Comparison of ENCODE assay signal across 8 cellular contexts in genomic region chr3:122681294-122682015, GRCh38. TPM values are rescaled to one million over a fixed set of nuclear protein-coding genes. Genes with fewer than 3 reads are reported as not detected.
DNase-seq lines count a peak whose midpoint lies in the region; ATAC-seq, FAIRE-seq and TF ChIP-seq lines count a peak whose summit lies in the region.

No MANE protein-coding gene starts in this region.

- no TSS peak for BruUV-seq in endothelial cell of umbilical vein (replicated peaks; lab: Mats Ljungman, UMichigan)

- peak; percentile 68 for FAIRE-seq in endothelial cell of umbilical vein (lab: Jason Lieb, UNC)

- no peaks in the 10 kb centered on the region for H3K9me3 ChIP-seq in CD8-positive, alpha-beta T cell (ENCODE audit: low read length)
- H3K9me3 ChIP-seq in OCI-LY3 (ENCODE audit: insufficient read depth, low read length): no peaks in the 10 kb centered on the region
- H3K9me3 ChIP-seq in endothelial cell of umbilical vein (replicated peaks; ENCODE audit: control insufficient read depth, insufficient read depth, low read length): no peaks in the 10 kb centered on the region
- H3K9me3 ChIP-seq in neuron (ENCODE audit: low read length): no peaks in the 10 kb centered on the region

- CTCF ChIA-PET in CD8-positive, alpha-beta T cell (lab: Charles Lee): interaction anchor here (6.9 kb wide), 1 partner anchor 121 kb away, joined by 184 read pairs; the partner anchor contains the start of genes DTX3L and PARP9
- CTCF ChIA-PET in endothelial cell of umbilical vein (lab: Charles Lee): interaction anchor here (0.9 to 5.5 kb wide), 5 partner anchors 16 to 297 kb away, joined by 3 to 129 read pairs (median 24); partner anchors contain the start of genes DTX3L, FAM162A and PARP9

- no peak for ATAC-seq in CD8-positive, alpha-beta T cell
- ATAC-seq in omental fat pad (ENCODE audit: low FRiP score) (no peak), GM18519 (IDR thresholded peaks at IDR 0.05; ENCODE audit: low FRiP score, unreplicated experiment) (no peak)

- TF ChIP-seq CTCF in CD8-positive, alpha-beta T cell (IDR thresholded peaks at IDR 0.05): no peak
- TF ChIP-seq CTCF in OCI-LY3 (IDR thresholded peaks at IDR 0.05; ENCODE audit: low read depth, low read length) (no peak), endothelial cell of umbilical vein (IDR thresholded peaks at IDR 0.05; ENCODE audit: extremely low read depth in 1 of 2, insufficient read depth in 1 of 2, low read depth in 1 of 2, low read length in 2 of 2) (no peak), omental fat pad (IDR thresholded peaks at IDR 0.05) (no peak)

- peak in 1 of 7 experiments; percentile 51 for DNase-seq in CD8-positive, alpha-beta T cell
- DNase-seq in endothelial cell of umbilical vein (ENCODE audit: low read depth, low spot score): peak; percentile 36
- DNase-seq in NCI-H1694 (lab: John Stamatoyannopoulos, UW): no peak
- no peak for DNase-seq in omental fat pad (ENCODE audit: low spot score)
- DNase-seq in NCI-H82 treated with DMSO at 0.1 percent for 48 hours (lab: John Stamatoyannopoulos, UW; ENCODE audit: unreplicated experiment): no peak

- H3K27ac Mint-ChIP-seq in CD8-positive, alpha-beta T cell: peak overlapping the region; percentile 99

- TF ChIP-seq POLR2A in endothelial cell of umbilical vein (IDR thresholded peaks at IDR 0.05; ENCODE audit: low read depth, low read length): no peak

- POLR2A ChIA-PET in CD8-positive, alpha-beta T cell (lab: Charles Lee): interaction anchor here (2.1 to 3.9 kb wide), 3 partner anchors 112 to 297 kb away, joined by 6 to 27 read pairs (median 12); partner anchors contain the start of genes DTX3L, FAM162A, HSPBAP1 and PARP9
- POLR2A ChIA-PET in endothelial cell of umbilical vein (lab: Charles Lee): interaction anchor here (1.2 kb wide), 1 partner anchor 265 kb away, joined by 3 read pairs; the partner anchor contains the start of gene WDR5B

- peak overlapping the region; percentile 94 for H3K9ac ChIP-seq in OCI-LY3 (ENCODE audit: low read length)
- peak overlapping the region; percentile 77 for H3K9ac ChIP-seq in endothelial cell of umbilical vein (replicated peaks; ENCODE audit: extremely low read depth, insufficient read depth, low read length)

- H3K36me3 Mint-ChIP-seq in CD8-positive, alpha-beta T cell: peaks cover 27% of the 10 kb centered on the region

- no peaks in the 10 kb centered on the region for H3K9me3 Mint-ChIP-seq in CD8-positive, alpha-beta T cell

- H3K4me1 ChIP-seq in CD8-positive, alpha-beta T cell (ENCODE audit: insufficient read depth, low read length): peaks cover 31% of the 10 kb centered on the region
- H3K4me1 ChIP-seq in OCI-LY3 (ENCODE audit: low read length): peaks cover 43% of the 10 kb centered on the region
- H3K4me1 ChIP-seq in endothelial cell of umbilical vein (ENCODE audit: control insufficient read depth, extremely low read depth, insufficient read depth, low read length): peaks cover 20% of the 10 kb centered on the region
- peaks cover 4% of the 10 kb centered on the region for H3K4me1 ChIP-seq in neuron (ENCODE audit: insufficient read depth, low read length)

- H2AFZ ChIP-seq in OCI-LY3 (ENCODE audit: low read depth, low read length): 0 out of 2 replicates have a peak overlapping the region, but pooled peaks have one; percentile 13
- H2AFZ ChIP-seq in endothelial cell of umbilical vein (ENCODE audit: low read depth, low read length): peak overlapping the region; percentile 49
- H2AFZ ChIP-seq in neuron (ENCODE audit: low read depth, low read length): no peak overlapping the region

- dilution Hi-C loops in endothelial cell of umbilical vein (cut with MboI; ENCODE audit: extremely low pct_ligation_motif_present, low sequenced_read_pairs): no loop called here

- H3K9me1 ChIP-seq in endothelial cell of umbilical vein (replicated peaks; ENCODE audit: control insufficient read depth, extremely low read depth, insufficient read depth, low read length): no peaks in the 10 kb centered on the region

- peaks cover 5% of the 10 kb centered on the region for H3K36me3 ChIP-seq in CD8-positive, alpha-beta T cell (ENCODE audit: insufficient read depth, low read length)
- H3K36me3 ChIP-seq in OCI-LY3 (replicated peaks; ENCODE audit: low read depth, low read length): peaks cover 23% of the 10 kb centered on the region
- no peaks in the 10 kb centered on the region for H3K36me3 ChIP-seq in endothelial cell of umbilical vein (ENCODE audit: control insufficient read depth in 2 of 2, extremely low read depth in 1 of 2, insufficient read depth in 2 of 2, low read length in 2 of 2)
- no peaks in the 10 kb centered on the region for H3K36me3 ChIP-seq in neuron (ENCODE audit: insufficient read depth, low read length)

- H4K20me1 ChIP-seq in OCI-LY3 (ENCODE audit: insufficient read depth, low read length) (peaks cover 16% of the 10 kb centered on the region), endothelial cell of umbilical vein (replicated peaks; ENCODE audit: control insufficient read depth, extremely low read depth, insufficient read depth, low read length) (no peaks in the 10 kb centered on the region)

- H3K4me2 ChIP-seq in OCI-LY3 (ENCODE audit: low read length) (peak overlapping the region; percentile 92), endothelial cell of umbilical vein (ENCODE audit: insufficient read depth, low read length) (peak overlapping the region; percentile 37)

- intact Hi-C loops in CD8-positive, alpha-beta T cell (cut with DNase I, micrococcal nuclease): loop anchor here (2.0 to 10.0 kb wide), 10 partner anchors 111 to 1027 kb away; partner anchors contain the start of genes EAF2 (in 1 of the 2), GOLGB1 (in 1 of the 2), HCLS1 (in 1 of the 2) and HSPBAP1 (in 1 of the 2)
- intact Hi-C loops in endothelial cell of umbilical vein (cut with micrococcal nuclease): loop anchor here (2.0 to 5.0 kb wide), 2 partner anchors 297 to 346 kb away; partner anchors contain the start of genes FAM162A and SEMA5B

- peak overlapping the region; percentile 95 for H3K27ac ChIP-seq in CD8-positive, alpha-beta T cell (ENCODE audit: low read depth, low read length)
- H3K27ac ChIP-seq in OCI-LY3 (ENCODE audit: low read length): peak overlapping the region; percentile 93
- H3K27ac ChIP-seq in endothelial cell of umbilical vein (ENCODE audit: insufficient read depth, low read depth, low read length): no peak overlapping the region

- H3K27me3 ChIP-seq in CD8-positive, alpha-beta T cell (ENCODE audit: insufficient read depth, low read length): no peaks in the 10 kb centered on the region
- H3K27me3 ChIP-seq in OCI-LY3 (ENCODE audit: low read depth, low read length): no peaks in the 10 kb centered on the region
- no peaks in the 10 kb centered on the region for H3K27me3 ChIP-seq in endothelial cell of umbilical vein (ENCODE audit: control insufficient read depth in 2 of 2, insufficient read depth in 2 of 2, low read length in 2 of 2)
- peaks cover 5% of the 10 kb centered on the region for H3K27me3 ChIP-seq in neuron (ENCODE audit: insufficient read depth, low read length)

- no peaks in the 10 kb centered on the region for H3K27me3 Mint-ChIP-seq in CD8-positive, alpha-beta T cell (ENCODE audit: low read depth)

- H3K4me3 ChIP-seq in CD8-positive, alpha-beta T cell (ENCODE audit: low read depth, low read length): peak overlapping the region; percentile 88
- H3K4me3 ChIP-seq in OCI-LY3 (ENCODE audit: low read length): peak overlapping the region; percentile 91
- peak overlapping the region; percentile 5 to 93 (median 58) for H3K4me3 ChIP-seq in endothelial cell of umbilical vein (replicated peaks in 1 of 3; ENCODE audit: insufficient read depth in 1 of 3, low read depth in 1 of 3, low read length in 3 of 3)
- peak overlapping the region; percentile 49 for H3K4me3 ChIP-seq in neuron (ENCODE audit: low read length)

- peak overlapping the region; percentile 93 for H3K4me3 Mint-ChIP-seq in CD8-positive, alpha-beta T cell

- peaks cover 53% of the 10 kb centered on the region for H3K4me1 Mint-ChIP-seq in CD8-positive, alpha-beta T cell (ENCODE audit: low read depth)

- H3K79me2 ChIP-seq in OCI-LY3 (ENCODE audit: low read length): peaks cover 56% of the 10 kb centered on the region
- H3K79me2 ChIP-seq in endothelial cell of umbilical vein (ENCODE audit: control insufficient read depth, insufficient read depth, low read length): no peaks in the 10 kb centered on the region

TF ChIP-seq in endothelial cell of umbilical vein, 7 proteins besides CTCF, POLR2A, EP300 and RAD21:
- TF ChIP-seq GATA2 (IDR thresholded peaks at IDR 0.05; ENCODE audit: insufficient read depth, insufficient read length, low read depth, low read length) (peak; percentile 59), POLR2AphosphoS5 (IDR thresholded peaks at IDR 0.05; ENCODE audit: insufficient read depth, low read depth, low read length) (no peak)

RNA-seq across cellular contexts. Expression of gene PARP14, which starts 0.8 kb away (rescaled TPM):
- 10 to 100 TPM; 39.8 to 42.3 TPM for total RNA-seq in CD8-positive, alpha-beta T cell
- total RNA-seq in endothelial cell of umbilical vein (32.4 and 41.5 TPM in 2 replicates), omental fat pad (100 to 1,000 TPM in 2 of 4 donors, 10 to 100 TPM in 2; 41.9 to 163 (median 81.5) TPM)
- polyA plus RNA-seq in endothelial cell of umbilical vein: 18.8 and 19.7 TPM in 2 replicates
- 14.8 and 15.9 TPM in 2 replicates for polyA plus RNA-seq in endothelial cell of umbilical vein (2011; cell fraction: cytosol; rRNA removed)
- polyA plus RNA-seq in endothelial cell of umbilical vein (2011; cell fraction: nucleus; rRNA removed): 43.5 and 48.0 TPM in 2 replicates
- 16.7 and 22.1 TPM in 2 replicates for polyA plus RNA-seq in endothelial cell of umbilical vein (2012)
- 49.1 and 50.2 TPM in 2 replicates for polyA minus RNA-seq in endothelial cell of umbilical vein
- polyA minus RNA-seq in endothelial cell of umbilical vein (2011; cell fraction: cytosol; rRNA and poly(A)+ RNA removed): 24.7 TPM
- 43.5 and 49.2 TPM in 2 replicates for polyA minus RNA-seq in endothelial cell of umbilical vein (2011; cell fraction: nucleus; rRNA and poly(A)+ RNA removed)
